Comparison of ENCODE assay signal across 20 cellular contexts in genomic region chrX:55813150-55813549, GRCh38.
DNase-seq lines count a peak whose midpoint lies in the region; ATAC-seq, FAIRE-seq and TF ChIP-seq lines count a peak whose summit lies in the region.
"Had no signal": no experiment of that assay in that cellular context is flagged by ENCODE, and none has a peak within 500 bp of the region (broad histone marks: within the 10 kb centered on the region; RNA-seq: fewer than 3 reads in every experiment).

No MANE protein-coding gene starts in this region.

- TF ChIP-seq CTCF in HepG2 (CRISPR knock-in tag; IDR thresholded peaks at IDR 0.05) (no peak), right lobe of liver (IDR thresholded peaks at IDR 0.05) (no peak)

- H3K4me3 ChIP-seq in HepG2 (replicated peaks in 1 of 3; ENCODE audit: insufficient read depth in 1 of 3, low read depth in 2 of 3, low read length in 3 of 3) = no peak overlapping the region
- no peak overlapping the region for H3K4me3 ChIP-seq in right lobe of liver
- peak overlapping the region; percentile 3; the same call in 1 of the 2 replicates for H3K4me3 ChIP-seq in iPS-18c (ENCODE audit: insufficient read depth, low read depth, low read length)
- H3K4me3 ChIP-seq: A549; BLaER1 treated with 17β-estradiol and CSF1 and Interleukin-3, amounts not matched to agents 10 nM and 100 nM had no signal

- DNase-seq in HepG2 (ENCODE audit: low spot score) (no peak), right lobe of liver (no peak), NCI-H774 (lab: John Stamatoyannopoulos, UW) (no peak), cardiac septum (ENCODE audit: low spot score) (no peak)
- DNase-seq: AML-193; Caco-2; Calu3; CD4-positive, alpha-beta T cell; CD8-positive, alpha-beta T cell; DMS79 treated with DMSO at 0.1 percent for 48 hours; GF-D8 had no signal

- WGBS in HepG2 (ENCODE audit: low lambda C conversion rate) = no CpG with 5 or more reads among the region's 3 CpGs
- WGBS in right lobe of liver (ENCODE audit: insufficient coverage, low coverage, low lambda C conversion rate, missing lambda C conversion rate) = no CpG with 5 or more reads among the region's 3 CpGs

- H3K4me1 ChIP-seq in HepG2 (ENCODE audit: insufficient read depth, low read length) (no peaks in the 10 kb centered on the region), right lobe of liver (no peaks in the 10 kb centered on the region)
- H3K4me1 ChIP-seq: A549; BLaER1 treated with 17β-estradiol and CSF1 and Interleukin-3, amounts not matched to agents 10 nM and 100 nM; Caco-2 had no signal

- FAIRE-seq in HepG2 (lab: Jason Lieb, UNC) = no peak
- FAIRE-seq: A549, D721Med, G401.6, GM12891, GM19239 had no signal

- H3K27me3 ChIP-seq in HepG2 (ENCODE audit: control insufficient read depth in 1 of 2, insufficient read depth in 2 of 2, low read length in 2 of 2) = no peaks in the 10 kb centered on the region
- no peaks in the 10 kb centered on the region for H3K27me3 ChIP-seq in right lobe of liver

- H3K36me3 ChIP-seq in HepG2 (replicated peaks in 1 of 2; ENCODE audit: control insufficient read depth in 1 of 2, insufficient read depth in 2 of 2, low read length in 2 of 2) (no peaks in the 10 kb centered on the region), right lobe of liver (no peaks in the 10 kb centered on the region)
- H3K36me3 ChIP-seq: BLaER1 treated with 17β-estradiol and CSF1 and Interleukin-3, amounts not matched to agents 10 nM and 100 nM had no signal

- H2AFZ ChIP-seq in HepG2 (ENCODE audit: low read length) = no peak overlapping the region

- POLR2A ChIA-PET in HepG2 (lab: Yijun Ruan, JAX) = no interaction called here

- TF ChIP-seq EP300 in HepG2 (IDR thresholded peaks at IDR 0.05; ENCODE audit: low read depth in 2 of 2, low read length in 2 of 2) (no peak), HepG2 (CRISPR knock-in tag; IDR thresholded peaks at IDR 0.05; ENCODE audit: borderline replicate concordance) (no peak)

- in situ Hi-C loops in HepG2 (cut with HindIII; ENCODE audit: extremely low pct_ligation_motif_present, low pct_unique_long_range_greater_than_20kb) = no loop called here

- H3K27ac ChIP-seq in HepG2 (ENCODE audit: extremely low read length, insufficient read depth, low read length) (no peak overlapping the region), right lobe of liver (no peak overlapping the region)
- H3K27ac ChIP-seq: 22Rv1; A549; BLaER1 treated with 17β-estradiol and CSF1 and Interleukin-3, amounts not matched to agents 10 nM and 100 nM; C4-2B had no signal

- no peak for TF ChIP-seq RAD21 in HepG2 (CRISPR knock-in tag; IDR thresholded peaks at IDR 0.05)

- TF ChIP-seq POLR2A in HepG2 (IDR thresholded peaks at IDR 0.05; ENCODE audit: insufficient read depth in 1 of 2, low read depth in 2 of 2, low read length in 2 of 2) = no peak
- no peak for TF ChIP-seq POLR2A in right lobe of liver (IDR thresholded peaks at IDR 0.05)

- no TSS peak for BruUV-seq in HepG2 (replicated peaks; lab: Mats Ljungman, UMichigan)

- H3K9ac ChIP-seq in HepG2 (ENCODE audit: insufficient read depth, low read depth, low read length) = no peak overlapping the region
- H3K9ac ChIP-seq: BLaER1 treated with 17β-estradiol and CSF1 and Interleukin-3, amounts not matched to agents 10 nM and 100 nM had no signal

- CTCF ChIA-PET in HepG2 (lab: Yijun Ruan, JAX; ENCODE audit: low intra/inter-chr PET ratio, low total read pairs) = no interaction called here

- intact Hi-C loops in HepG2 (cut with micrococcal nuclease; ENCODE audit: unreplicated experiment) = no loop called here
- intact Hi-C loops in right lobe of liver (cut with DNase I) = no loop called here
- intact Hi-C loops in cardiac septum (cut with DNase I) = no loop called here

- H3K79me2 ChIP-seq in HepG2 (ENCODE audit: insufficient read depth, low read length) = no peaks in the 10 kb centered on the region

- no peaks in the 10 kb centered on the region for H3K9me3 ChIP-seq in HepG2 (ENCODE audit: low read length)
- no peaks in the 10 kb centered on the region for H3K9me3 ChIP-seq in right lobe of liver
- peaks cover 10% of the 10 kb centered on the region for H3K9me3 ChIP-seq in iPS-18c (ENCODE audit: control insufficient read depth, insufficient read depth, low read length)
- H3K9me3 ChIP-seq: A549, Caco-2 had no signal

- no peaks in the 10 kb centered on the region for H4K20me1 ChIP-seq in HepG2 (ENCODE audit: insufficient read depth, low read length)
- H4K20me1 ChIP-seq: BLaER1 treated with 17β-estradiol and CSF1 and Interleukin-3, amounts not matched to agents 10 nM and 100 nM had no signal

- ATAC-seq in HepG2 = peak; percentile 69
- no peak for ATAC-seq in right lobe of liver
- ATAC-seq: A549; CD8-positive, alpha-beta T cell had no signal

- H3K4me2 ChIP-seq in HepG2 (ENCODE audit: low read depth, low read length) = no peak overlapping the region
- H3K4me2 ChIP-seq: A549; BLaER1 treated with 17β-estradiol and CSF1 and Interleukin-3, amounts not matched to agents 10 nM and 100 nM had no signal

TF ChIP-seq in HepG2, 621 proteins besides CTCF, POLR2A, EP300 and RAD21 (continues in another document):
- no peak for TF ChIP-seq MAX (IDR thresholded peaks at IDR 0.05)
- no peak for TF ChIP-seq ZNF33A (CRISPR knock-in tag; IDR thresholded peaks at IDR 0.05; ENCODE audit: borderline replicate concordance)
- no peak for TF ChIP-seq HNRNPL (IDR thresholded peaks at IDR 0.05; ENCODE audit: low read depth, low read length)
- no peak for TF ChIP-seq BCL6 (CRISPR knock-in tag; IDR thresholded peaks at IDR 0.05)
- TF ChIP-seq RAD51 (IDR thresholded peaks at IDR 0.05; ENCODE audit: borderline replicate concordance) = no peak
- no peak for TF ChIP-seq KDM4B (CRISPR knock-in tag; IDR thresholded peaks at IDR 0.05)
- TF ChIP-seq SNAPC4 (CRISPR knock-in tag; IDR thresholded peaks at IDR 0.05) = no peak
- no peak for TF ChIP-seq MAZ (IDR thresholded peaks at IDR 0.05; ENCODE audit: borderline replicate concordance, low read depth, low read length)
- no peak for TF ChIP-seq MAZ (CRISPR knock-in tag; IDR thresholded peaks at IDR 0.05; ENCODE audit: low read depth)
- no peak for TF ChIP-seq PHB2 (IDR thresholded peaks at IDR 0.05; ENCODE audit: partially characterized antibody)
- no peak for TF ChIP-seq ZNF20 (CRISPR knock-in tag; IDR thresholded peaks at IDR 0.05)
- no peak for TF ChIP-seq SATB2 (CRISPR knock-in tag; IDR thresholded peaks at IDR 0.05)
- no peak for TF ChIP-seq TGIF2 (CRISPR knock-in tag; IDR thresholded peaks at IDR 0.05)
- TF ChIP-seq ZNF124 (CRISPR knock-in tag; IDR thresholded peaks at IDR 0.05) = no peak
- TF ChIP-seq ZFP91 (CRISPR knock-in tag; IDR thresholded peaks at IDR 0.05; ENCODE audit: borderline replicate concordance) = no peak
